14 cellular contexts compared by ENCODE assay signal in genomic region chr1:47409311-47410085, GRCh38. TPM values are rescaled to one million over a fixed set of nuclear protein-coding genes. Genes with fewer than 3 reads are reported as not detected.
DNase-seq lines count a peak whose midpoint lies in the region; ATAC-seq and TF ChIP-seq lines count a peak whose summit lies in the region.
"Had no signal": no experiment of that assay in that cellular context is flagged by ENCODE, and none has a peak within 500 bp of the region (broad histone marks: within the 10 kb centered on the region; RNA-seq: fewer than 3 reads in every experiment).

No MANE protein-coding gene starts in this region.

- intact Hi-C loops in heart left ventricle (cut with DNase I), result no loop called here

- no peaks in the 10 kb centered on the region for H3F3A ChIP-seq in MM.1S (ENCODE audit: insufficient read depth, low read length)

- H2AFZ ChIP-seq in MM.1S (ENCODE audit: low read length), result no peak overlapping the region

- H3K36me3 ChIP-seq in heart left ventricle, result no peaks in the 10 kb centered on the region
- no peaks in the 10 kb centered on the region for H3K36me3 ChIP-seq in right atrium auricular region
- H3K36me3 ChIP-seq in brain microvascular endothelial cell (replicated peaks), result no peaks in the 10 kb centered on the region
- H3K36me3 ChIP-seq in MM.1S (replicated peaks; ENCODE audit: insufficient read depth, low read length), result no peaks in the 10 kb centered on the region

- H3K9me3 ChIP-seq in heart left ventricle (no peaks in the 10 kb centered on the region), right atrium auricular region (no peaks in the 10 kb centered on the region), MM.1S (replicated peaks; ENCODE audit: insufficient read depth, low read length) (no peaks in the 10 kb centered on the region)

- H3K4me3 Mint-ChIP-seq in type B pancreatic cell, result peak overlapping the region; percentile 44
- no peak overlapping the region for H3K4me3 Mint-ChIP-seq in stimulated activated effector memory CD8-positive, alpha-beta T cell treated with anti-CD3 and anti-CD28 coated beads, Interleukin-12 subunit alpha, Interleukin-12 subunit beta, amount 100 ng/mL, for 72 hours

- H3K79me2 ChIP-seq in MM.1S (ENCODE audit: low read length), result no peaks in the 10 kb centered on the region

- H3K27ac ChIP-seq in heart left ventricle, result no peak overlapping the region
- H3K27ac ChIP-seq in right atrium auricular region, result no peak overlapping the region
- no peak overlapping the region for H3K27ac ChIP-seq in brain microvascular endothelial cell
- H3K27ac ChIP-seq in MM.1S (ENCODE audit: low read length), result no peak overlapping the region
- H3K27ac ChIP-seq: VCaP had no signal

- H3K36me3 Mint-ChIP-seq in type B pancreatic cell, result no peaks in the 10 kb centered on the region
- no peaks in the 10 kb centered on the region for H3K36me3 Mint-ChIP-seq in stimulated activated effector memory CD8-positive, alpha-beta T cell treated with anti-CD3 and anti-CD28 coated beads, Interleukin-12 subunit alpha, Interleukin-12 subunit beta, amount 100 ng/mL, for 72 hours

- peaks cover 0 to 11% (median 2%) of the 10 kb centered on the region in 9 donors for H3K27me3 ChIP-seq in heart left ventricle
- no peaks in the 10 kb centered on the region for H3K27me3 ChIP-seq in right atrium auricular region
- H3K27me3 ChIP-seq in brain microvascular endothelial cell (replicated peaks), result no peaks in the 10 kb centered on the region
- H3K27me3 ChIP-seq in MM.1S (replicated peaks; ENCODE audit: insufficient read depth, low read length), result no peaks in the 10 kb centered on the region

- peaks cover 0 to 6% (median 0%) of the 10 kb centered on the region in 12 donors for H3K4me1 ChIP-seq in heart left ventricle
- H3K4me1 ChIP-seq in right atrium auricular region, result no peaks in the 10 kb centered on the region
- H3K4me1 ChIP-seq in MM.1S (ENCODE audit: low read length), result no peaks in the 10 kb centered on the region

- H4K20me1 ChIP-seq in MM.1S (ENCODE audit: insufficient read depth, low read length), result no peaks in the 10 kb centered on the region

- TF ChIP-seq CTCF in heart left ventricle (IDR thresholded peaks at IDR 0.05) (no peak), right atrium auricular region (IDR thresholded peaks at IDR 0.05) (no peak), brain microvascular endothelial cell (IDR thresholded peaks at IDR 0.05; ENCODE audit: low read depth, low read length, missing control alignments) (no peak), type B pancreatic cell (conservative IDR thresholded peaks at IDR 0.05) (no peak), MM.1S (IDR thresholded peaks at IDR 0.05; ENCODE audit: low read length) (no peak)

- no peak for TF ChIP-seq POLR2A in heart left ventricle (IDR thresholded peaks at IDR 0.05)

- H3K4me1 Mint-ChIP-seq in type B pancreatic cell (ENCODE audit: unreplicated experiment), result peaks cover 32% of the 10 kb centered on the region
- no peaks in the 10 kb centered on the region for H3K4me1 Mint-ChIP-seq in stimulated activated effector memory CD8-positive, alpha-beta T cell treated with anti-CD3 and anti-CD28 coated beads, Interleukin-12 subunit alpha, Interleukin-12 subunit beta, amount 100 ng/mL, for 72 hours

- H3K9ac ChIP-seq in MM.1S (ENCODE audit: low read length), result no peak overlapping the region

- H3K27ac Mint-ChIP-seq in type B pancreatic cell, result peak overlapping the region; percentile 70
- no peak overlapping the region for H3K27ac Mint-ChIP-seq in stimulated activated effector memory CD8-positive, alpha-beta T cell treated with anti-CD3 and anti-CD28 coated beads, Interleukin-12 subunit alpha, Interleukin-12 subunit beta, amount 100 ng/mL, for 72 hours

- no peaks in the 10 kb centered on the region for H3K9me3 Mint-ChIP-seq in type B pancreatic cell
- no peaks in the 10 kb centered on the region for H3K9me3 Mint-ChIP-seq in stimulated activated effector memory CD8-positive, alpha-beta T cell treated with anti-CD3 and anti-CD28 coated beads, Interleukin-12 subunit alpha, Interleukin-12 subunit beta, amount 100 ng/mL, for 72 hours

- H3K4me2 ChIP-seq in MM.1S (ENCODE audit: low read depth, low read length), result no peak overlapping the region

- WGBS in heart left ventricle, 4 donors, result 37 to 59% (median 49%) methylated on average over 10 to 12 of the region's 12 CpGs

- DNase-seq in heart left ventricle (no peak), right atrium auricular region (ENCODE audit: low spot score) (no peak), brain microvascular endothelial cell (peak; percentile 90), iris pigment epithelial cell (ENCODE audit: low read depth) (peak; percentile 83), type B pancreatic cell (ENCODE audit: extremely low spot score, unreplicated experiment) (no peak), MM.1S (no peak), SW 1271 (lab: John Stamatoyannopoulos, UW) (no peak)
- DNase-seq in stimulated activated effector memory CD8-positive, alpha-beta T cell treated with anti-CD3 and anti-CD28 coated beads, Interleukin-12 subunit alpha, Interleukin-12 subunit beta, amount 100 ng/mL, for 72 hours (ENCODE audit: low spot score in 2 of 2), result no peak
- DNase-seq: activated T-cell treated with anti-CD3 and anti-CD28 coated beads for 4 hours, hippocampal formation, NCI-H1930 had no signal

- peaks cover 30% of the 10 kb centered on the region for H3K27me3 Mint-ChIP-seq in type B pancreatic cell

- in situ Hi-C loops in brain microvascular endothelial cell (cut with HindIII; ENCODE audit: low pct_ligation_motif_present, low sequenced_read_pairs), result no loop called here

- peak in 3 of 4 donors; percentile 22 to 62 (median 49) for ATAC-seq in heart left ventricle
- ATAC-seq in stimulated activated effector memory CD8-positive, alpha-beta T cell treated with anti-CD3 and anti-CD28 coated beads, Interleukin-12 subunit alpha, Interleukin-12 subunit beta, amount 100 ng/mL, for 72 hours, result no peak

- H3K4me3 ChIP-seq in heart left ventricle, result no peak overlapping the region
- no peak overlapping the region for H3K4me3 ChIP-seq in right atrium auricular region
- no peak overlapping the region for H3K4me3 ChIP-seq in brain microvascular endothelial cell (ENCODE audit: low read depth, low read length)
- H3K4me3 ChIP-seq in MM.1S (ENCODE audit: low read length), result no peak overlapping the region

- no peaks in the 10 kb centered on the region for H3K9me2 ChIP-seq in MM.1S (replicated peaks; ENCODE audit: insufficient read depth, low read length)

RNA-seq across cellular contexts. Expression of gene FOXE3, which starts 6.6 kb away (rescaled TPM):
- not detected for total RNA-seq in heart left ventricle
- not detected for polyA plus RNA-seq in heart left ventricle
- total RNA-seq in right atrium auricular region, result not detected
- total RNA-seq in type B pancreatic cell (ENCODE audit: low replicate concordance), result 0.14 TPM in 1 of 2 replicates, not detected in the other
- total RNA-seq: A673, G401 had no signal

RNA-seq across cellular contexts. Expression of gene FOXD2, which starts 28.3 kb away (rescaled TPM):
- total RNA-seq in heart left ventricle (under 1 TPM in 5 of 9 donors, not detected in 4; 0.05 to 0.14 (median 0.12) TPM), right atrium auricular region (under 1 TPM in 1 of 2 donors, not detected in 1; 0.04 TPM), type B pancreatic cell (ENCODE audit: low replicate concordance) (0.64 and 4.9 TPM in 2 replicates)
- polyA plus RNA-seq in heart left ventricle, result under 1 TPM; 0.01 to 0.04 TPM

Comparison
In these comparisons a context has a peak if more than half of its experiments do, and no peak if none do; other contexts are left out.
1. DNase-seq: peak in brain microvascular endothelial cell (single experiment) and iris pigment epithelial cell (single experiment); none in heart left ventricle (0 of 5), right atrium auricular region (single experiment), type B pancreatic cell (single experiment), MM.1S (single experiment), SW 1271 (0 of 2) and stimulated activated effector memory CD8-positive, alpha-beta T cell treated with anti-CD3 and anti-CD28 coated beads, Interleukin-12 subunit alpha, Interleukin-12 subunit beta, amount 100 ng/mL, for 72 hours (0 of 2).